Comparison of ENCODE assay signal across 9 cellular contexts in the genomic region with DNA sequence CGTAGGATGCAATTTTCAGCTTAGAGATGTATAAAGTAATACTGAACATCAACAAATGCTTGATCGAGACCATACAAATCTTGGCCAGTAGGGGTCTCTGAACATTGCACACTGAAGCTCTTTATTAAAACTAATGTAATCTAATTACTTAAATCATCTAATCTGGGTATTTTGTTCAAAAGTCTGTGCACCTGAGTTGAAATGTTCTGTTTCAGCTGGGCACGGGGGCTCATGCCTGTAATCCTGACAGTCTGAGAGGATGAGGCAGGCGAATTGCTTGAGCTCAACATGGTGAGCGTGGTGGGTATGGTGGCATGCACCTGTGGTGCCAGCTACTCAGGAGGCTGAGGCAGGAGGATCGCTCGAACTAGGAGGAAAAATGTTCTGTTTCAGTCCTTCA. TPM values are rescaled to one million over a fixed set of nuclear protein-coding genes. Genes with fewer than 3 reads are reported as not detected.
DNase-seq lines count a peak whose midpoint lies in the region; ATAC-seq and TF ChIP-seq lines count a peak whose summit lies in the region.
"Had no signal": no experiment of that assay in that cellular context is flagged by ENCODE, and none has a peak within 500 bp of the region (broad histone marks: within the 10 kb centered on the region; RNA-seq: fewer than 3 reads in every experiment).

No MANE protein-coding gene starts in this region.

- no peaks in the 10 kb centered on the region for H3K9me2 ChIP-seq in SK-N-SH

- no peak overlapping the region for H3K27ac Mint-ChIP-seq in central memory CD8-positive, alpha-beta T cell (ENCODE audit: low read depth)

- 18% methylated on average over 5 of the region's 7 CpGs for WGBS in SK-N-SH (ENCODE audit: low lambda C conversion rate)

- H3K9ac ChIP-seq in SK-N-SH: no peak overlapping the region

- no peak overlapping the region for H3K27ac ChIP-seq in SK-N-SH (ENCODE audit: low read depth in 2 of 2, low read length in 1 of 2)

- H3K36me3 ChIP-seq in SK-N-SH (replicated peaks in 1 of 2; ENCODE audit: control insufficient read depth in 1 of 2, insufficient read depth in 2 of 2, low read length in 1 of 2): no peaks in the 10 kb centered on the region

- no peaks in the 10 kb centered on the region; the same call in 1 of the 2 replicates for H3K27me3 ChIP-seq in SK-N-SH (ENCODE audit: insufficient read depth)

- no peaks in the 10 kb centered on the region for H3K36me3 Mint-ChIP-seq in central memory CD8-positive, alpha-beta T cell (ENCODE audit: insufficient read depth)

- H3K4me3 ChIP-seq in SK-N-SH (ENCODE audit: low read depth in 2 of 2, low read length in 1 of 2): no peak overlapping the region
- H3K4me3 ChIP-seq: mucosa of descending colon had no signal

- H3K4me2 ChIP-seq in SK-N-SH: no peak overlapping the region

- no peaks in the 10 kb centered on the region for H3K9me3 ChIP-seq in SK-N-SH
- H3K9me3 ChIP-seq: mucosa of descending colon had no signal

- CTCF ChIA-PET in SK-N-SH (lab: Yijun Ruan, JAX): interaction anchor here (0.6 to 2.4 kb wide), 23 partner anchors 9 to 1780 kb away, joined by 3 to 15 read pairs (median 4); no protein-coding TSS in a partner anchor

- no peak for TF ChIP-seq EP300 in SK-N-SH (IDR thresholded peaks at IDR 0.05; ENCODE audit: borderline replicate concordance in 1 of 2, low read depth in 1 of 2, low read length in 1 of 2)

- H3F3A ChIP-seq in SK-N-SH (replicated peaks; ENCODE audit: insufficient read depth): no peaks in the 10 kb centered on the region

- H3K4me3 Mint-ChIP-seq in central memory CD8-positive, alpha-beta T cell: no peak overlapping the region

- H4K20me1 ChIP-seq in SK-N-SH (ENCODE audit: insufficient read depth): no peaks in the 10 kb centered on the region

- H2AFZ ChIP-seq in SK-N-SH (ENCODE audit: low read depth): peak overlapping the region; percentile 57; the same call in 1 of the 2 replicates

- POLR2A ChIA-PET in SK-N-SH (lab: Yijun Ruan, JAX): interaction anchor here (0.9 kb wide), 1 partner anchor 215 kb away, joined by 3 read pairs; a partner anchor contains a TSS

- no peaks in the 10 kb centered on the region for H3K27me3 Mint-ChIP-seq in central memory CD8-positive, alpha-beta T cell

- DNase-seq in AML-193 (lab: John Stamatoyannopoulos, UW): peak; percentile 34 to 35
- DNase-seq in SK-N-SH: peak; percentile 22
- peak; percentile 14 to 31 for DNase-seq in central memory CD8-positive, alpha-beta T cell (ENCODE audit: low spot score in 2 of 2)
- peak; percentile 40 for DNase-seq in midbrain (lab: John Stamatoyannopoulos, UW)

- peak; percentile 84 for TF ChIP-seq CTCF in SK-N-SH (IDR thresholded peaks at IDR 0.05)

- no peaks in the 10 kb centered on the region for H3K9me3 Mint-ChIP-seq in central memory CD8-positive, alpha-beta T cell

- ATAC-seq in GM18502 (IDR thresholded peaks at IDR 0.05; ENCODE audit: poor library complexity, unreplicated experiment) (peak; percentile 56), GM21390 (IDR thresholded peaks at IDR 0.05; ENCODE audit: unreplicated experiment) (no peak), GM21576 (IDR thresholded peaks at IDR 0.05; ENCODE audit: unreplicated experiment) (no peak), GM19397 (IDR thresholded peaks at IDR 0.05; ENCODE audit: unreplicated experiment) (no peak)
- ATAC-seq in central memory CD8-positive, alpha-beta T cell (replicated peaks; ENCODE audit: extremely low read depth, poor library complexity, severe bottlenecking): no peak
- ATAC-seq: mucosa of descending colon had no signal

- no peaks in the 10 kb centered on the region for H3K4me1 Mint-ChIP-seq in central memory CD8-positive, alpha-beta T cell

- no peaks in the 10 kb centered on the region for H3K79me2 ChIP-seq in SK-N-SH (ENCODE audit: insufficient read depth)

- TF ChIP-seq RAD21 in SK-N-SH (IDR thresholded peaks at IDR 0.05; ENCODE audit: low read length): peak; percentile 45; the same call in 1 of the 2 replicates

- peaks cover 0 to 3% of the 10 kb centered on the region in 2 experiments; a peak in 1 of 4 replicates for H3K4me1 ChIP-seq in SK-N-SH (ENCODE audit: control insufficient read depth in 1 of 2, insufficient read depth in 2 of 2, low read depth in 1 of 2, low read length in 1 of 2)

TF ChIP-seq in SK-N-SH, 30 proteins besides CTCF, POLR2A, EP300 and RAD21:
- TF ChIP-seq SMC3 (IDR thresholded peaks at IDR 0.05; ENCODE audit: low read depth, low read length) (peak; percentile 50), POLR2AphosphoS5 (IDR thresholded peaks at IDR 0.05; ENCODE audit: low read depth, low read length) (no peak)

RNA-seq across cellular contexts. Expression of a gene that starts 41.0 kb away (rescaled TPM):
- polyA plus RNA-seq in SK-N-SH (2012; rRNA removed): 36.5 and 37.4 TPM in 2 replicates
- polyA plus RNA-seq in SK-N-SH (2012; cell fraction: cytosol; rRNA removed): 29.6 and 39.2 TPM in 2 replicates
- polyA plus RNA-seq in SK-N-SH (2012; cell fraction: nucleus; rRNA removed): 19.3 and 20.2 TPM in 2 replicates
